In the genomic region with DNA sequence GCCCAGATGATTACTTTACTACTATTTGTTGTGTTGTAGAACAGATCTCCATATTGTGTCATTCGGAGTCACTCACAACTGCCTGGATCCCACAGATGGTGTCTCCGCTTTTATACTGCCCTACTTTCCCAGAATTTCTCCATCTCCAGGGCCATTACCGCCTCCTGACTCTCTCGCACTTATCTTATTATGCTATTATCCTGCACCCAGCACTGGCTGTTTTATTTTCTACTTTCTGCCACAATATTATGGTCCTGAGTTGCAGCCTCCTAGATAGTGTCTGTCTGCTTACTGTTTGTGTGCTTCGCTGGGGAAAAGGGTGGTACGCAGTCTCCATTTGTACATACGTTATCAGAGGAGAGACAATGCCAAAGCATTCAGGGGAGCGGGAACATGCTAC, we compare ENCODE assay signal across 23 cellular contexts.
DNase-seq lines count a peak whose midpoint lies in the region; ATAC-seq lines count a peak whose summit lies in the region.
"Had no signal": no experiment of that assay in that cellular context is flagged by ENCODE, and none has a peak within 500 bp of the region (broad histone marks: within the 10 kb centered on the region; RNA-seq: fewer than 3 reads in every experiment).

No MANE protein-coding gene starts in this region.

- H3K27ac ChIP-seq in angular gyrus (ENCODE audit: low read depth, low read length) = peak overlapping the region; percentile 11
- H3K27ac ChIP-seq in SJCRH30 = no peak overlapping the region
- H3K27ac ChIP-seq: A549; BLaER1 treated with 17β-estradiol and CSF1 and Interleukin-3, amounts not matched to agents 10 nM and 100 nM; GM23248 had no signal

- no peak overlapping the region for H3K4me3 Mint-ChIP-seq in stimulated activated naive B cell treated with anti-CD40 and anti-IgM and Interleukin-4, amounts not matched to agents 10 μg/mL and 1 μg/mL and 100 μg/mL, for 72 hours
- H3K4me3 Mint-ChIP-seq: CD4-positive, alpha-beta T cell; H9 had no signal

- no peak overlapping the region for H3K27ac Mint-ChIP-seq in stimulated activated naive B cell treated with anti-CD40 and anti-IgM and Interleukin-4, amounts not matched to agents 10 μg/mL and 1 μg/mL and 100 μg/mL, for 72 hours
- H3K27ac Mint-ChIP-seq: CD4-positive, alpha-beta T cell; H9 had no signal

- ATAC-seq in stimulated activated naive B cell treated with anti-CD40 and anti-IgM and Interleukin-4, amounts not matched to agents 10 μg/mL and 1 μg/mL and 100 μg/mL, for 72 hours (replicated peaks) = no peak
- ATAC-seq in HG03457 (IDR thresholded peaks at IDR 0.05; ENCODE audit: unreplicated experiment) = no peak
- ATAC-seq: A549, HepG2 had no signal

- no peaks in the 10 kb centered on the region for H3K36me3 ChIP-seq in SJCRH30
- H3K36me3 ChIP-seq: BLaER1 treated with 17β-estradiol and CSF1 and Interleukin-3, amounts not matched to agents 10 nM and 100 nM had no signal

- no peaks in the 10 kb centered on the region for H3K36me3 Mint-ChIP-seq in stimulated activated naive B cell treated with anti-CD40 and anti-IgM and Interleukin-4, amounts not matched to agents 10 μg/mL and 1 μg/mL and 100 μg/mL, for 72 hours

- peaks cover 4 to 12% of the 10 kb centered on the region in 2 donors for H3K27me3 Mint-ChIP-seq in stimulated activated naive B cell treated with anti-CD40 and anti-IgM and Interleukin-4, amounts not matched to agents 10 μg/mL and 1 μg/mL and 100 μg/mL, for 72 hours

- DNase-seq in NCI-H2227 (lab: John Stamatoyannopoulos, UW; ENCODE audit: unreplicated experiment) (peak; percentile 55), middle frontal gyrus (ENCODE audit: extremely low spot score, low spot score) (peak; percentile 45), superior temporal gyrus (ENCODE audit: extremely low spot score) (peak; percentile 44), SJCRH30 (no peak)
- DNase-seq in stimulated activated naive B cell treated with anti-CD40 and anti-IgM and Interleukin-4, amounts not matched to agents 10 μg/mL and 1 μg/mL and 100 μg/mL, for 72 hours = no peak
- DNase-seq: AML-193; CD4-positive, alpha-beta T cell; GM23248; H9; KBM-7; MV-4-11; NCI-H1105; NCI-H1436 treated with DMSO at 0.1 percent for 48 hours; NCI-H187 treated with DMSO at 0.1 percent for 48 hours; NCI-H2171 treated with DMSO at 0.1 percent for 48 hours; NCI-H446; NCI-H524 treated with DMSO at 0.1 percent for 48 hours; NCI-H774 had no signal

- no peaks in the 10 kb centered on the region for H3K9me3 ChIP-seq in SJCRH30 (replicated peaks)
- H3K9me3 ChIP-seq: A549; BLaER1 treated with 17β-estradiol and CSF1 and Interleukin-3, amounts not matched to agents 10 nM and 100 nM had no signal

- no peaks in the 10 kb centered on the region for H3K9me3 Mint-ChIP-seq in stimulated activated naive B cell treated with anti-CD40 and anti-IgM and Interleukin-4, amounts not matched to agents 10 μg/mL and 1 μg/mL and 100 μg/mL, for 72 hours
- H3K9me3 Mint-ChIP-seq: CD4-positive, alpha-beta T cell; H9 had no signal

- H3K4me1 Mint-ChIP-seq in stimulated activated naive B cell treated with anti-CD40 and anti-IgM and Interleukin-4, amounts not matched to agents 10 μg/mL and 1 μg/mL and 100 μg/mL, for 72 hours = no peaks in the 10 kb centered on the region

- peaks cover 10% of the 10 kb centered on the region for H3K4me1 ChIP-seq in SJCRH30
- H3K4me1 ChIP-seq: A549 had no signal

- no peak overlapping the region for H3K4me3 ChIP-seq in SJCRH30
- H3K4me3 ChIP-seq: A549; BLaER1 treated with 17β-estradiol and CSF1 and Interleukin-3, amounts not matched to agents 10 nM and 100 nM; GM23248 had no signal

- no peaks in the 10 kb centered on the region for H3K27me3 ChIP-seq in SJCRH30
- H3K27me3 ChIP-seq: BLaER1 treated with 17β-estradiol and CSF1 and Interleukin-3, amounts not matched to agents 10 nM and 100 nM had no signal

Comparison
In these comparisons a context has a peak if more than half of its experiments do, and no peak if none do; other contexts are left out.
1. DNase-seq: peak in NCI-H2227 (single experiment), middle frontal gyrus (single experiment) and superior temporal gyrus (single experiment); none in stimulated activated naive B cell treated with anti-CD40 and anti-IgM and Interleukin-4, amounts not matched to agents 10 μg/mL and 1 μg/mL and 100 μg/mL, for 72 hours (single experiment) and SJCRH30 (0 of 2).